Comparison of ENCODE assay signal across 29 cellular contexts in genomic region chr9:94909965-94910730, GRCh38.
DNase-seq lines count a peak whose midpoint lies in the region; ATAC-seq, FAIRE-seq and TF ChIP-seq lines count a peak whose summit lies in the region.
"Had no signal": no experiment of that assay in that cellular context is flagged by ENCODE, and none has a peak within 500 bp of the region (broad histone marks: within the 10 kb centered on the region; RNA-seq: fewer than 3 reads in every experiment).

No MANE protein-coding gene starts in this region.

- WGBS in K562 (ENCODE audit: insufficient coverage, low coverage, missing lambda C conversion rate) = 69% methylated on average over 19 of the region's 20 CpGs
- WGBS in smooth muscle cell (ENCODE audit: low lambda C conversion rate) = 95% methylated on average over 20 of the region's 20 CpGs

- POLR2A ChIA-PET in K562 (lab: Yijun Ruan, JAX) = interaction anchor here (0.7 kb wide), 1 partner anchor 58 kb away, joined by 3 read pairs; no protein-coding TSS in a partner anchor

- TF ChIP-seq EP300 in K562 (IDR thresholded peaks at IDR 0.05; ENCODE audit: low read length) = no peak

- TF ChIP-seq CTCF in Calu3 (IDR thresholded peaks at IDR 0.05; ENCODE audit: unreplicated experiment) (no peak), K562 (IDR thresholded peaks at IDR 0.05 in 2 of 3, conservative IDR thresholded peaks at IDR 0.05 in 1 of 3; ENCODE audit: insufficient read depth in 2 of 3, low read depth in 1 of 3, low read length in 3 of 3) (no peak), left lung (IDR thresholded peaks at IDR 0.05) (no peak), smooth muscle cell (IDR thresholded peaks at IDR 0.05; ENCODE audit: borderline replicate concordance, insufficient read depth, poor library complexity, severe bottlenecking) (no peak), HFFc6 (IDR thresholded peaks at IDR 0.05) (no peak)

- H3K36me3 Mint-ChIP-seq in Calu3 (ENCODE audit: insufficient read depth, unreplicated experiment) = peaks cover 15% of the 10 kb centered on the region
- no peaks in the 10 kb centered on the region for H3K36me3 Mint-ChIP-seq in HFFc6 (ENCODE audit: low read depth)
- H3K36me3 Mint-ChIP-seq: activated naive CD4-positive, alpha-beta T cell treated with anti-CD3 and anti-CD28 coated beads, Interleukin-2, amount 10 ng/mL, durations not matched to agents 7 days and 5 days; immature natural killer cell; neural progenitor cell had no signal

- H3K9me3 ChIP-seq in K562 (replicated peaks; ENCODE audit: control insufficient read depth, insufficient read depth, low read depth, low read length) (no peaks in the 10 kb centered on the region), left lung (no peaks in the 10 kb centered on the region), smooth muscle cell (replicated peaks; ENCODE audit: low read depth) (no peaks in the 10 kb centered on the region)
- H3K9me3 ChIP-seq: BLaER1, HAP-1, prostate gland, SK-N-SH had no signal

- H3K9ac ChIP-seq in K562 (ENCODE audit: insufficient read depth in 1 of 2, low read depth in 2 of 2, low read length in 2 of 2) (no peak overlapping the region), smooth muscle cell (ENCODE audit: low read depth) (no peak overlapping the region)
- H3K9ac ChIP-seq: BLaER1, neural progenitor cell, SK-N-SH had no signal

- TF ChIP-seq RAD21 in K562 (CRISPR knock-in tag; conservative IDR thresholded peaks at IDR 0.05 in 1 of 2, IDR thresholded peaks at IDR 0.05 in 1 of 2) = no peak

- no peak overlapping the region for H3K4me3 ChIP-seq in K562
- no peak overlapping the region for H3K4me3 ChIP-seq in left lung
- no peak overlapping the region for H3K4me3 ChIP-seq in smooth muscle cell
- H3K4me3 ChIP-seq: BLaER1, HAP-1, neural progenitor cell, prostate gland had no signal

- H3K4me2 ChIP-seq in K562 (ENCODE audit: insufficient read depth, low read length) (no peak overlapping the region), smooth muscle cell (no peak overlapping the region)
- H3K4me2 ChIP-seq: BLaER1, neural progenitor cell, SK-N-SH had no signal

- peaks cover 62% of the 10 kb centered on the region for H3K4me1 Mint-ChIP-seq in Calu3 (ENCODE audit: low read depth, unreplicated experiment)
- peaks cover 81% of the 10 kb centered on the region for H3K4me1 Mint-ChIP-seq in HFFc6 (ENCODE audit: low read depth)

- BruUV-seq in Calu3 (replicated peaks; lab: Mats Ljungman, UMichigan) (TSS peak; percentile 23), K562 (replicated peaks; lab: Mats Ljungman, UMichigan) (no TSS peak)

- no peak for FAIRE-seq in K562 (lab: Jason Lieb, UNC)
- FAIRE-seq: HepG2, urothelium cell line had no signal

- H4K20me1 ChIP-seq in K562 (replicated peaks; ENCODE audit: control insufficient read depth, insufficient read depth, low read length) (no peaks in the 10 kb centered on the region), smooth muscle cell (ENCODE audit: low read depth) (no peaks in the 10 kb centered on the region)
- H4K20me1 ChIP-seq: BLaER1 had no signal

- H3K79me2 ChIP-seq in K562 (ENCODE audit: control insufficient read depth, insufficient read depth, low read length) = no peaks in the 10 kb centered on the region
- H3K79me2 ChIP-seq in smooth muscle cell (ENCODE audit: low read depth) = peaks cover 9% of the 10 kb centered on the region

- intact Hi-C loops in Calu3 (cut with micrococcal nuclease; ENCODE audit: unreplicated experiment) = loop anchor here (5.0 kb wide), 1 partner anchor 58 kb away; no protein-coding TSS in a partner anchor
- intact Hi-C loops in K562 (cut with micrococcal nuclease) = no loop called here
- intact Hi-C loops in left lung (cut with DNase I) = no loop called here

- no peak for DNase-seq in Calu3
- DNase-seq in K562 (ENCODE audit: extremely low read depth in 1 of 4, low spot score in 3 of 4) = no peak
- no peak for DNase-seq in left lung
- DNase-seq in smooth muscle cell (lab: John Stamatoyannopoulos, UW; ENCODE audit: unreplicated experiment) = no peak
- DNase-seq in anterior cingulate cortex (lab: John Stamatoyannopoulos, UW) = no peak
- DNase-seq in HFFc6 = no peak
- no peak for DNase-seq in iPS-NIHi7 (ENCODE audit: extremely low spot score)
- DNase-seq in NCI-H128 (lab: John Stamatoyannopoulos, UW; ENCODE audit: unreplicated experiment) = no peak
- DNase-seq: activated CD4-positive, alpha-beta T cell treated with anti-CD3 and anti-CD28 coated beads for 4 hours; activated naive CD4-positive, alpha-beta T cell treated with anti-CD3 and anti-CD28 coated beads, Interleukin-2, amount 10 ng/mL, durations not matched to agents 7 days and 5 days; amniotic stem cell; cerebellar nuclear complex; COR-L47; DND-41; effector CD8-positive, alpha-beta T cell; erythroblast; foreskin keratinocyte; immature natural killer cell; left ventricle myocardium superior; NCI-H1048; NCI-H1930; NCI-H69; SK-N-SH had no signal

- ATAC-seq in K562 (no peak), left lung (no peak)
- ATAC-seq: HepG2, left ventricle myocardium superior had no signal

- no peaks in the 10 kb centered on the region for H3K9me1 ChIP-seq in K562 (ENCODE audit: control insufficient read depth, insufficient read depth, low read length)

- peaks cover 43% of the 10 kb centered on the region for H3F3A ChIP-seq in smooth muscle cell (ENCODE audit: low read depth)

- H3K36me3 ChIP-seq in K562 (ENCODE audit: control insufficient read depth, insufficient read depth, low read length) (no peaks in the 10 kb centered on the region), left lung (no peaks in the 10 kb centered on the region), smooth muscle cell (ENCODE audit: low read depth) (no peaks in the 10 kb centered on the region)
- H3K36me3 ChIP-seq: HAP-1, neural progenitor cell, prostate gland had no signal

- H3K27me3 Mint-ChIP-seq in Calu3 (ENCODE audit: unreplicated experiment) (no peaks in the 10 kb centered on the region), HFFc6 (ENCODE audit: insufficient read depth) (peaks cover 2% of the 10 kb centered on the region)
- H3K27me3 Mint-ChIP-seq: activated naive CD4-positive, alpha-beta T cell treated with anti-CD3 and anti-CD28 coated beads, Interleukin-2, amount 10 ng/mL, durations not matched to agents 7 days and 5 days had no signal

- peaks cover 0 to 7% of the 10 kb centered on the region in 2 experiments; a peak in 3 of 5 replicates for H3K4me1 ChIP-seq in K562 (replicated peaks in 1 of 2; ENCODE audit: control insufficient read depth in 2 of 2, insufficient read depth in 2 of 2, low read length in 2 of 2)
- H3K4me1 ChIP-seq in left lung = peaks cover 14 to 21% of the 10 kb centered on the region in 2 donors
- H3K4me1 ChIP-seq in smooth muscle cell (ENCODE audit: low read depth) = peaks cover 40% of the 10 kb centered on the region

- H3K27ac ChIP-seq in K562 (ENCODE audit: extremely low read depth, low read depth, low read length) = no peak overlapping the region
- peak overlapping the region; percentile 58 to 76 for H3K27ac ChIP-seq in left lung
- peak overlapping the region; percentile 90 for H3K27ac ChIP-seq in smooth muscle cell (ENCODE audit: low read depth)
- H3K27ac ChIP-seq: BLaER1, foreskin keratinocyte, neural progenitor cell, prostate gland had no signal

- peak overlapping the region; percentile 97 for H3K27ac Mint-ChIP-seq in Calu3 (ENCODE audit: unreplicated experiment)
- H3K27ac Mint-ChIP-seq in HFFc6 = no peak overlapping the region
- H3K27ac Mint-ChIP-seq: activated naive CD4-positive, alpha-beta T cell treated with anti-CD3 and anti-CD28 coated beads, Interleukin-2, amount 10 ng/mL, durations not matched to agents 7 days and 5 days had no signal

- H2AFZ ChIP-seq in K562 (ENCODE audit: low read depth, low read length) (no peak overlapping the region), smooth muscle cell (ENCODE audit: low read depth) (no peak overlapping the region)
- H2AFZ ChIP-seq: neural progenitor cell had no signal

- no peaks in the 10 kb centered on the region for H3K9me3 Mint-ChIP-seq in Calu3 (ENCODE audit: low read depth, unreplicated experiment)
- no peaks in the 10 kb centered on the region for H3K9me3 Mint-ChIP-seq in HFFc6
- H3K9me3 Mint-ChIP-seq: activated naive CD4-positive, alpha-beta T cell treated with anti-CD3 and anti-CD28 coated beads, Interleukin-2, amount 10 ng/mL, durations not matched to agents 7 days and 5 days; immature natural killer cell; neural progenitor cell had no signal

- no peak for TF ChIP-seq POLR2A in K562 (conservative IDR thresholded peaks at IDR 0.05)

- peak overlapping the region; percentile 39 for H3K4me3 Mint-ChIP-seq in Calu3 (ENCODE audit: low read depth, unreplicated experiment)
- no peak overlapping the region for H3K4me3 Mint-ChIP-seq in HFFc6
- H3K4me3 Mint-ChIP-seq: activated naive CD4-positive, alpha-beta T cell treated with anti-CD3 and anti-CD28 coated beads, Interleukin-2, amount 10 ng/mL, durations not matched to agents 7 days and 5 days; immature natural killer cell; neural progenitor cell had no signal

- in situ Hi-C loops in K562 (cut with MboI) = no loop called here

- H3K27me3 ChIP-seq in K562 (ENCODE audit: control insufficient read depth in 2 of 2, insufficient read depth in 2 of 2, low read length in 2 of 2) (no peaks in the 10 kb centered on the region), left lung (no peaks in the 10 kb centered on the region), smooth muscle cell (ENCODE audit: low read depth) (no peaks in the 10 kb centered on the region)
- H3K27me3 ChIP-seq: BLaER1, foreskin keratinocyte, neural progenitor cell had no signal

- CTCF ChIA-PET in Calu3 (lab: Charles Lee) = no interaction called here
- CTCF ChIA-PET in K562 (lab: Yijun Ruan, JAX; ENCODE audit: low intra/inter-chr PET ratio) = no interaction called here

TF ChIP-seq in K562, 482 proteins besides CTCF, POLR2A, EP300 and RAD21:
- TF ChIP-seq KAT8 (IDR thresholded peaks at IDR 0.05; ENCODE audit: low read depth) = no peak
- TF ChIP-seq USF2 (CRISPR knock-in tag; IDR thresholded peaks at IDR 0.05) = 0 out of 2 replicates have a peak, but pooled peaks have one; percentile 1
